ENCODE assay signal across 8 cellular contexts in genomic region chr6:166488081-166488685, GRCh38.
DNase-seq lines count a peak whose midpoint lies in the region; ATAC-seq and TF ChIP-seq lines count a peak whose summit lies in the region.

No MANE protein-coding gene starts in this region.

- H3K4me2 ChIP-seq in DOHH2 (ENCODE audit: low read length): peak overlapping the region; percentile 69

- H3K36me3 ChIP-seq in DOHH2 (ENCODE audit: control insufficient read depth, low read length) (peaks cover 3% of the 10 kb centered on the region; the same call in 1 of the 2 replicates), left ventricle myocardium inferior (peaks cover 50% of the 10 kb centered on the region)

- ATAC-seq in GM21825 (IDR thresholded peaks at IDR 0.05; ENCODE audit: unreplicated experiment): peak; percentile 94

- intact Hi-C loops in left ventricle myocardium inferior (cut with micrococcal nuclease): no loop called here

- H3K27me3 ChIP-seq in DOHH2 (ENCODE audit: control insufficient read depth, low read length): no peaks in the 10 kb centered on the region
- H3K27me3 ChIP-seq in left ventricle myocardium inferior (ENCODE audit: low read depth): no peaks in the 10 kb centered on the region

- peak overlapping the region; percentile 53 for H3K4me3 ChIP-seq in DOHH2 (ENCODE audit: low read length)
- peak overlapping the region; percentile 18 for H3K4me3 ChIP-seq in left ventricle myocardium inferior

- H4K20me1 ChIP-seq in DOHH2 (ENCODE audit: control insufficient read depth, insufficient read depth, low read depth, low read length): no peaks in the 10 kb centered on the region

- no peaks in the 10 kb centered on the region for H3K79me2 ChIP-seq in DOHH2 (ENCODE audit: control insufficient read depth, low read length)

- H3F3A ChIP-seq in DOHH2 (ENCODE audit: control insufficient read depth, insufficient read depth): peaks cover 3% of the 10 kb centered on the region; the same call in 1 of the 2 replicates

- TF ChIP-seq CTCF in DOHH2 (IDR thresholded peaks at IDR 0.05; ENCODE audit: low read depth, low read length, poor library complexity, severe bottlenecking): no peak
- TF ChIP-seq CTCF in left ventricle myocardium inferior (IDR thresholded peaks at IDR 0.05; ENCODE audit: borderline replicate concordance): no peak

- H3K27ac ChIP-seq in DOHH2 (ENCODE audit: low read depth, low read length) (peak overlapping the region; percentile 85), left ventricle myocardium inferior (replicated peaks) (peak overlapping the region; percentile 77)

- H3K4me1 ChIP-seq in DOHH2 (ENCODE audit: control insufficient read depth, low read length) (peaks cover 59% of the 10 kb centered on the region), left ventricle myocardium inferior (peaks cover 45% of the 10 kb centered on the region)

- DNase-seq in NCI-H82 (lab: John Stamatoyannopoulos, UW): peak; percentile 46
- DNase-seq in activated T-helper 1 cell treated with anti-CD3 and anti-CD28 coated beads, Interleukin-2, amount 50 U/mL, for 16 hours (ENCODE audit: low read depth in 1 of 2, low spot score in 1 of 2): peak; percentile 60 to 61
- peak; percentile 63 for DNase-seq in left ventricle myocardium inferior
- DNase-seq in stimulated activated CD4-positive, alpha-beta T cell treated with anti-CD3 and anti-CD28 coated beads, Interleukin-1b, Interleukin-23, amount 100 ng/mL, for 48 hours: peak; percentile 79
- DNase-seq in H4 (ENCODE audit: low spot score): no peak
- DNase-seq in NCI-H2081 treated with DMSO at 0.1 percent for 48 hours (lab: John Stamatoyannopoulos, UW): no peak

- H3K9me3 ChIP-seq in DOHH2 (ENCODE audit: control insufficient read depth, insufficient read depth, low read length) (peaks cover 6% of the 10 kb centered on the region; the same call in 1 of the 2 replicates), left ventricle myocardium inferior (replicated peaks) (no peaks in the 10 kb centered on the region)

- H3K9me2 ChIP-seq in DOHH2 (replicated peaks; ENCODE audit: control insufficient read depth, low read length): no peaks in the 10 kb centered on the region

Comparison
In these comparisons a context has a peak if more than half of its experiments do, and no peak if none do; other contexts are left out.
1. DNase-seq: peak in NCI-H82 (single experiment), activated T-helper 1 cell treated with anti-CD3 and anti-CD28 coated beads, Interleukin-2, amount 50 U/mL, for 16 hours (2 of 2), left ventricle myocardium inferior (single experiment) and stimulated activated CD4-positive, alpha-beta T cell treated with anti-CD3 and anti-CD28 coated beads, Interleukin-1b, Interleukin-23, amount 100 ng/mL, for 48 hours (single experiment); none in H4 (single experiment) and NCI-H2081 treated with DMSO at 0.1 percent for 48 hours (single experiment).